Comparison of ENCODE assay signal across 14 cellular contexts in genomic region chr14:34029921-34030334, GRCh38.
A peak's percentile ranks its signal among the peaks of the same experiment; 100 is the strongest.
DNase-seq lines count a peak whose midpoint lies in the region; ATAC-seq and TF ChIP-seq lines count a peak whose summit lies in the region.
"Had no signal": no experiment of that assay in that cellular context is flagged by ENCODE, and none has a peak within 500 bp of the region (broad histone marks: within the 10 kb centered on the region; RNA-seq: fewer than 3 reads in every experiment).

No MANE protein-coding gene starts in this region.

- H3K27me3 ChIP-seq in upper lobe of right lung = no peaks in the 10 kb centered on the region

- H3K4me1 ChIP-seq in mesodermal cell (ENCODE audit: control insufficient read depth, insufficient read depth, low read length, poor library complexity, severe bottlenecking) (peaks cover 9% of the 10 kb centered on the region), upper lobe of right lung (no peaks in the 10 kb centered on the region)

- H3K4me3 ChIP-seq in mesodermal cell (ENCODE audit: extremely low read depth, insufficient read depth, low read length, poor library complexity, severe bottlenecking) (no peak overlapping the region), upper lobe of right lung (no peak overlapping the region)

- DNase-seq in DMS 273 (lab: John Stamatoyannopoulos, UW; ENCODE audit: unreplicated experiment) (peak; percentile 21), DMS 273 treated with DMSO at 0.1 percent for 48 hours (lab: John Stamatoyannopoulos, UW) (no peak), fibroblast of peridontal ligament (ENCODE audit: extremely low read depth) (peak; percentile 47), upper lobe of right lung (no peak)
- DNase-seq: NCI-H1048; NCI-H69; stimulated activated CD4-positive, alpha-beta T cell treated with anti-CD3 and anti-CD28 coated beads, Interleukin-4, amount 100 ng/mL, for 1 hour had no signal

- ATAC-seq in upper lobe of right lung = peak; percentile 37
- no peak for ATAC-seq in GM21717 (IDR thresholded peaks at IDR 0.05; ENCODE audit: unreplicated experiment)
- no peak for ATAC-seq in HG02588 (IDR thresholded peaks at IDR 0.05; ENCODE audit: unreplicated experiment)
- ATAC-seq in HG02870 (IDR thresholded peaks at IDR 0.05; ENCODE audit: unreplicated experiment) = no peak

- 68 to 72% methylated on average over 2 to 3 of the region's 6 CpGs for WGBS in mesodermal cell (ENCODE audit: insufficient coverage in 2 of 2), 2 experiments

- intact Hi-C loops in upper lobe of right lung (cut with DNase I) = no loop called here

- no peak for TF ChIP-seq CTCF in upper lobe of right lung (IDR thresholded peaks at IDR 0.05)

- H3K9me3 ChIP-seq in mesodermal cell (ENCODE audit: control insufficient read depth, low read length) (no peaks in the 10 kb centered on the region), upper lobe of right lung (no peaks in the 10 kb centered on the region)

- H3K27ac ChIP-seq in mesodermal cell (ENCODE audit: low read depth, low read length, severe bottlenecking) (peak overlapping the region; percentile 1), upper lobe of right lung (peak overlapping the region; percentile 55)
- H3K27ac ChIP-seq: 22Rv1, HL-60, VCaP had no signal

- H3K36me3 ChIP-seq in mesodermal cell (ENCODE audit: control insufficient read depth, insufficient read depth, low read length) = no peaks in the 10 kb centered on the region
- no peaks in the 10 kb centered on the region for H3K36me3 ChIP-seq in upper lobe of right lung

Comparison
In these comparisons a context has a peak if more than half of its experiments do, and no peak if none do; other contexts are left out.
1. DNase-seq: peak in DMS 273 (single experiment) and fibroblast of peridontal ligament (single experiment); none in DMS 273 treated with DMSO at 0.1 percent for 48 hours (single experiment) and upper lobe of right lung (single experiment).